ENCODE assay signal across 18 cellular contexts in genomic region chr11:116646191-116646590, GRCh38.
DNase-seq lines count a peak whose midpoint lies in the region; TF ChIP-seq lines count a peak whose summit lies in the region.
"Had no signal": no experiment of that assay in that cellular context is flagged by ENCODE, and none has a peak within 500 bp of the region (broad histone marks: within the 10 kb centered on the region; RNA-seq: fewer than 3 reads in every experiment).

No MANE protein-coding gene starts in this region.

- H3K4me1 Mint-ChIP-seq in H9: peaks cover 2 to 15% of the 10 kb centered on the region in 2 experiments
- H3K4me1 Mint-ChIP-seq: CD14-positive monocyte; CD8-positive, alpha-beta memory T cell had no signal

- H3K23ac ChIP-seq in H9 (ENCODE audit: insufficient read length, low read depth, low read length) (no peak overlapping the region), neuronal stem cell (ENCODE audit: low read depth, low read length, poor library complexity) (no peak overlapping the region)

- H3K14ac ChIP-seq in H9 (ENCODE audit: insufficient read depth, low read length): no peak overlapping the region
- no peak overlapping the region for H3K14ac ChIP-seq in neuronal stem cell (ENCODE audit: low read length)

- H3K9ac ChIP-seq in H9 (ENCODE audit: extremely low read depth, insufficient read length, low read length) (no peak overlapping the region), neuronal stem cell (ENCODE audit: low read depth, low read length, poor library complexity) (no peak overlapping the region)
- H3K9ac ChIP-seq: BLaER1 treated with 17β-estradiol and CSF1 and Interleukin-3, amounts not matched to agents 10 nM and 100 nM; GM23248 had no signal

- no CpG with 5 or more reads among the region's 3 CpGs for WGBS in H9 (ENCODE audit: extremely low coverage, insufficient read length, low lambda C conversion rate)
- WGBS in neuronal stem cell (ENCODE audit: extremely low coverage in 2 of 2, insufficient read length in 2 of 2, insufficient replicate concordance in 1 of 2), 2 donors: no CpG with 5 or more reads among the region's 3 CpGs

- H3K18ac ChIP-seq in H9 (ENCODE audit: insufficient read length, low read depth, low read length): no peak overlapping the region
- no peak overlapping the region for H3K18ac ChIP-seq in neuronal stem cell (ENCODE audit: low read length)

- H3K9me3 Mint-ChIP-seq in H9: no peaks in the 10 kb centered on the region; a peak in 1 of 5 replicates
- H3K9me3 Mint-ChIP-seq: CD4-positive, alpha-beta T cell had no signal

- H4K91ac ChIP-seq in H9 (ENCODE audit: insufficient read length, low read depth, low read length) (no peak overlapping the region), neuronal stem cell (ENCODE audit: low read depth, low read length, poor library complexity) (no peak overlapping the region)

- H2BK20ac ChIP-seq in H9 (ENCODE audit: low read depth, low read length, poor library complexity, severe bottlenecking): no peak overlapping the region

- H2AK5ac ChIP-seq in H9 (ENCODE audit: insufficient read length, low read length) (no peak overlapping the region), neuronal stem cell (ENCODE audit: low read depth, low read length) (peak overlapping the region; percentile 4)

- H3K27me3 ChIP-seq in H9 (ENCODE audit: insufficient read depth, low read length) (no peaks in the 10 kb centered on the region), neuronal stem cell (ENCODE audit: control insufficient read depth in 3 of 3, insufficient read depth in 3 of 3, low read depth in 1 of 3, low read length in 3 of 3) (peaks cover 0 to 13% (median 0%) of the 10 kb centered on the region in 3 experiments)
- H3K27me3 ChIP-seq: BE2C; BLaER1 treated with 17β-estradiol and CSF1 and Interleukin-3, amounts not matched to agents 10 nM and 100 nM had no signal

- DNase-seq in H9 (peak; percentile 1), ecto neural progenitor cell (ENCODE audit: low spot score) (peak; percentile 23), neuronal stem cell (ENCODE audit: low spot score) (no peak), DMS153 (lab: John Stamatoyannopoulos, UW) (no peak), mucosa of gallbladder (ENCODE audit: low spot score) (no peak), HuH-7 (ENCODE audit: low spot score) (no peak)
- DNase-seq: 8988T; ACHN; AML-193; BE2C; CD4-positive, alpha-beta T cell; CD8-positive, alpha-beta memory T cell; DND-41; GM23248; H7 had no signal

- H3K4me1 ChIP-seq in H9 (ENCODE audit: insufficient read depth, low read length) (no peaks in the 10 kb centered on the region; the same call in 1 of the 2 replicates), neuronal stem cell (ENCODE audit: control insufficient read depth in 2 of 2, insufficient read depth in 1 of 2, low read depth in 1 of 2, low read length in 2 of 2) (peaks cover 2% of the 10 kb centered on the region in 2 donors)
- H3K4me1 ChIP-seq: A549, BE2C had no signal

- no peaks in the 10 kb centered on the region for H3K9me3 ChIP-seq in H9 (ENCODE audit: control insufficient read depth, low read depth, low read length)
- H3K9me3 ChIP-seq in neuronal stem cell (replicated peaks in 1 of 2; ENCODE audit: control insufficient read depth in 2 of 2, insufficient read depth in 1 of 2, low read depth in 1 of 2, low read length in 2 of 2): peaks cover 0 to 2% of the 10 kb centered on the region in 2 donors
- H3K9me3 ChIP-seq: A549; BE2C; BLaER1 treated with 17β-estradiol and CSF1 and Interleukin-3, amounts not matched to agents 10 nM and 100 nM had no signal

- H2BK15ac ChIP-seq in H9 (ENCODE audit: low read depth, low read length): no peak overlapping the region
- no peak overlapping the region for H2BK15ac ChIP-seq in neuronal stem cell (ENCODE audit: low read length)

- H3K27me3 Mint-ChIP-seq in H9 (ENCODE audit: low read depth): peaks cover 21% of the 10 kb centered on the region
- H3K27me3 Mint-ChIP-seq: CD4-positive, alpha-beta T cell had no signal

- H3K79me1 ChIP-seq in H9 (ENCODE audit: insufficient read depth, low read depth, low read length, poor library complexity, severe bottlenecking): no peaks in the 10 kb centered on the region
- no peaks in the 10 kb centered on the region for H3K79me1 ChIP-seq in neuronal stem cell (ENCODE audit: low read depth, low read length)

- no peak overlapping the region for H2BK5ac ChIP-seq in H9 (ENCODE audit: insufficient read length, low read length)
- no peak overlapping the region for H2BK5ac ChIP-seq in neuronal stem cell (ENCODE audit: low read length)

- no peak overlapping the region for H3K4me3 Mint-ChIP-seq in H9
- H3K4me3 Mint-ChIP-seq: CD14-positive monocyte; CD4-positive, alpha-beta T cell; CD8-positive, alpha-beta memory T cell had no signal

- H2BK120ac ChIP-seq in H9 (ENCODE audit: low read depth, low read length, poor library complexity, severe bottlenecking) (no peak overlapping the region), neuronal stem cell (ENCODE audit: low read depth, low read length) (peak overlapping the region; percentile 29)

- no peaks in the 10 kb centered on the region for H3K23me2 ChIP-seq in H9 (ENCODE audit: insufficient read length, low read depth, low read length, poor library complexity, severe bottlenecking)

- no peaks in the 10 kb centered on the region for H3K36me3 ChIP-seq in neuronal stem cell (replicated peaks in 1 of 2; ENCODE audit: control insufficient read depth in 2 of 2, insufficient read depth in 2 of 2, low read length in 2 of 2)
- H3K36me3 ChIP-seq: BE2C; BLaER1 treated with 17β-estradiol and CSF1 and Interleukin-3, amounts not matched to agents 10 nM and 100 nM had no signal

- H4K8ac ChIP-seq in H9 (replicated peaks; ENCODE audit: insufficient read length, low read depth, low read length) (no peak overlapping the region), neuronal stem cell (ENCODE audit: low read depth, low read length) (no peak overlapping the region)

- H4K5ac ChIP-seq in H9 (ENCODE audit: insufficient read length, low read depth, low read length): no peak overlapping the region

- H3K4ac ChIP-seq in H9 (ENCODE audit: low read depth, low read length) (no peak overlapping the region), neuronal stem cell (ENCODE audit: low read length) (no peak overlapping the region)

- no peak overlapping the region for H2BK12ac ChIP-seq in H9 (ENCODE audit: insufficient read length, low read depth, low read length)
- no peak overlapping the region for H2BK12ac ChIP-seq in neuronal stem cell (ENCODE audit: low read length)

- no peaks in the 10 kb centered on the region for H3K36me3 Mint-ChIP-seq in H9 (ENCODE audit: insufficient read depth in 1 of 3, low read depth in 3 of 3)
- H3K36me3 Mint-ChIP-seq: CD14-positive monocyte; CD8-positive, alpha-beta memory T cell had no signal

- no peak for TF ChIP-seq CTCF in H9 (conservative IDR thresholded peaks at IDR 0.05)

- no peaks in the 10 kb centered on the region for H3K79me2 ChIP-seq in H9 (ENCODE audit: insufficient read depth, low read length)

- no peaks in the 10 kb centered on the region for H4K20me1 ChIP-seq in H9 (ENCODE audit: control insufficient read depth, insufficient read depth, insufficient read length)
- H4K20me1 ChIP-seq: BLaER1 treated with 17β-estradiol and CSF1 and Interleukin-3, amounts not matched to agents 10 nM and 100 nM had no signal

- no peak overlapping the region for H3K56ac ChIP-seq in H9 (ENCODE audit: insufficient read length, low read depth, low read length)

- H3K27ac Mint-ChIP-seq in H9: no peak overlapping the region; a peak in 1 of 7 replicates
- H3K27ac Mint-ChIP-seq: CD14-positive monocyte; CD4-positive, alpha-beta T cell; CD8-positive, alpha-beta memory T cell had no signal

- H3K27ac ChIP-seq in H9 (ENCODE audit: insufficient read length, low read depth, low read length): no peak overlapping the region
- no peak overlapping the region for H3K27ac ChIP-seq in neuronal stem cell (replicated peaks; ENCODE audit: low read length)
- H3K27ac ChIP-seq: A549; BLaER1 treated with 17β-estradiol and CSF1 and Interleukin-3, amounts not matched to agents 10 nM and 100 nM; GM23248 had no signal

- no peak overlapping the region for H2AFZ ChIP-seq in H9 (ENCODE audit: low read length)
- H2AFZ ChIP-seq in neuronal stem cell (ENCODE audit: low read length): no peak overlapping the region
- H2AFZ ChIP-seq: GM23248 had no signal

- H3K4me2 ChIP-seq in H9 (ENCODE audit: insufficient read depth, insufficient read length, low read length): no peak overlapping the region
- no peak overlapping the region for H3K4me2 ChIP-seq in neuronal stem cell (ENCODE audit: insufficient read depth, low read length, poor library complexity, severe bottlenecking)
- H3K4me2 ChIP-seq: A549; BLaER1 treated with 17β-estradiol and CSF1 and Interleukin-3, amounts not matched to agents 10 nM and 100 nM had no signal

- no peak overlapping the region for H3T11ph ChIP-seq in H9 (ENCODE audit: low read length)

- no peak overlapping the region for H3K4me3 ChIP-seq in neuronal stem cell (ENCODE audit: low read length in 2 of 2)
- H3K4me3 ChIP-seq: A549; BLaER1 treated with 17β-estradiol and CSF1 and Interleukin-3, amounts not matched to agents 10 nM and 100 nM; GM23248 had no signal

Comparison
In these comparisons a context has a peak if more than half of its experiments do, and no peak if none do; other contexts are left out.
1. DNase-seq: peak in H9 (single experiment) and ecto neural progenitor cell (single experiment); none in neuronal stem cell (single experiment), DMS153 (single experiment), mucosa of gallbladder (single experiment) and HuH-7 (single experiment).